Comparison of ENCODE assay signal across 12 cellular contexts in genomic region chr3:149018247-149018646, GRCh38. TPM values are rescaled to one million over a fixed set of nuclear protein-coding genes. Genes with fewer than 3 reads are reported as not detected.
DNase-seq lines count a peak whose midpoint lies in the region; ATAC-seq and TF ChIP-seq lines count a peak whose summit lies in the region.
"Had no signal": no experiment of that assay in that cellular context is flagged by ENCODE, and none has a peak within 500 bp of the region (broad histone marks: within the 10 kb centered on the region; RNA-seq: fewer than 3 reads in every experiment).

No MANE protein-coding gene starts in this region.

- DNase-seq in EL (peak; percentile 57), LHCN-M2 (ENCODE audit: low read depth) (peak; percentile 55), fibroblast of gingiva (ENCODE audit: low read depth) (peak; percentile 27), sigmoid colon (no peak), upper lobe of left lung (no peak), HPDE6-E6E7 (ENCODE audit: extremely low spot score) (no peak), anterior cingulate cortex (lab: John Stamatoyannopoulos, UW) (no peak)
- DNase-seq: activated T-cell treated with anti-CD3 and anti-CD28 coated beads for 4 hours, amygdala, glutamatergic neuron, NCI-H187, Peyer's patch had no signal

- H3K36me3 ChIP-seq in sigmoid colon (peaks cover 0 to 53% (median 10%) of the 10 kb centered on the region in 4 donors), upper lobe of left lung (peaks cover 3 to 35% (median 16%) of the 10 kb centered on the region in 4 donors)

- H3K9me3 ChIP-seq in sigmoid colon (no peaks in the 10 kb centered on the region), upper lobe of left lung (no peaks in the 10 kb centered on the region)
- H3K9me3 ChIP-seq: Peyer's patch had no signal

- peak overlapping the region; percentile 30 to 71 (median 58) for H3K27ac ChIP-seq in sigmoid colon
- no peak overlapping the region for H3K27ac ChIP-seq in upper lobe of left lung
- H3K27ac ChIP-seq: Peyer's patch had no signal

- ATAC-seq in upper lobe of left lung (ENCODE audit: low FRiP score in 2 of 2) = no peak

- TF ChIP-seq CTCF in sigmoid colon (IDR thresholded peaks at IDR 0.05) = no peak
- no peak for TF ChIP-seq CTCF in upper lobe of left lung (IDR thresholded peaks at IDR 0.05)

- H3K27me3 ChIP-seq in sigmoid colon (no peaks in the 10 kb centered on the region), upper lobe of left lung (no peaks in the 10 kb centered on the region)
- H3K27me3 ChIP-seq: Peyer's patch had no signal

- H3K4me1 ChIP-seq in sigmoid colon (peaks cover 0 to 84% (median 69%) of the 10 kb centered on the region in 4 donors), upper lobe of left lung (peaks cover 0 to 7% (median 2%) of the 10 kb centered on the region in 4 donors)
- H3K4me1 ChIP-seq: Peyer's patch had no signal

- intact Hi-C loops in sigmoid colon (cut with DNase I) = no loop called here

- TF ChIP-seq POLR2A in sigmoid colon (IDR thresholded peaks at IDR 0.05) = no peak
- TF ChIP-seq POLR2A in upper lobe of left lung (IDR thresholded peaks at IDR 0.05) = no peak

- 76 to 98% methylated on average over 1 of the region's 1 CpG for WGBS in sigmoid colon, 2 donors
- WGBS in upper lobe of left lung, 2 donors = 0 to 36% methylated on average over 1 of the region's 1 CpG

- H3K4me3 ChIP-seq in sigmoid colon (no peak overlapping the region), upper lobe of left lung (no peak overlapping the region)
- H3K4me3 ChIP-seq: Peyer's patch had no signal

- TF ChIP-seq EP300 in sigmoid colon (IDR thresholded peaks at IDR 0.05) (no peak), upper lobe of left lung (IDR thresholded peaks at IDR 0.05) (no peak)

RNA-seq across cellular contexts. Expression of gene GYG1, which starts 26.9 kb away (rescaled TPM):
- total RNA-seq in LHCN-M2 (2014; rRNA removed) (20.2 and 35.2 TPM in 2 replicates), sigmoid colon (100 to 1,000 TPM; 142 to 213 (median 186) TPM), upper lobe of left lung (10 to 100 TPM; 10.5 to 48.6 (median 31.5) TPM)
- polyA plus RNA-seq in LHCN-M2 (2012) = 53.5 TPM
- 10 to 100 TPM; 31.8 to 36.0 (median 34.7) TPM for polyA plus RNA-seq in sigmoid colon

Comparison
In these comparisons a context has a peak if more than half of its experiments do, and no peak if none do; other contexts are left out.
1. DNase-seq: peak in EL (single experiment), LHCN-M2 (single experiment) and fibroblast of gingiva (single experiment); none in sigmoid colon (single experiment), upper lobe of left lung (0 of 2), HPDE6-E6E7 (single experiment) and anterior cingulate cortex (0 of 58).
2. H3K27ac ChIP-seq: peak in sigmoid colon (4 of 4); none in upper lobe of left lung (0 of 4).